In genomic region chr7:38262545-38262944, GRCh38 we compare ENCODE assay signal across 18 cellular contexts.
DNase-seq lines count a peak whose midpoint lies in the region; ATAC-seq and TF ChIP-seq lines count a peak whose summit lies in the region.
"Had no signal": no experiment of that assay in that cellular context is flagged by ENCODE, and none has a peak within 500 bp of the region (broad histone marks: within the 10 kb centered on the region; RNA-seq: fewer than 3 reads in every experiment).

No MANE protein-coding gene starts in this region.

- no peaks in the 10 kb centered on the region for H3K27me3 Mint-ChIP-seq in activated naive CD8-positive, alpha-beta T cell treated with anti-CD3 and anti-CD28 coated beads, Interleukin-2, amount 10 ng/mL, durations not matched to agents 7 days and 5 days
- H3K27me3 Mint-ChIP-seq in activated naive CD8-positive, alpha-beta T cell treated with anti-CD3 and anti-CD28 coated beads, Interleukin-2, amount 50 U/mL, for 24 hours: no peaks in the 10 kb centered on the region

- DNase-seq in activated naive CD8-positive, alpha-beta T cell treated with anti-CD3 and anti-CD28 coated beads, Interleukin-2, amount 10 ng/mL, durations not matched to agents 7 days and 5 days: no peak
- no peak for DNase-seq in activated naive CD8-positive, alpha-beta T cell treated with anti-CD3 and anti-CD28 coated beads, Interleukin-2, amount 50 U/mL, for 24 hours
- no peak for DNase-seq in RKO (ENCODE audit: low spot score)
- DNase-seq in testis: no peak
- DNase-seq: DMS79 treated with DMSO at 0.1 percent for 48 hours, H9, Kasumi-1, MG63, NCI-H1436 treated with DMSO at 0.1 percent for 48 hours, NCI-H2029 treated with DMSO at 0.1 percent for 48 hours, NCI-H2171, PC-3, SIG-M5 had no signal

- WGBS in testis, 2 donors: 88 to 89% methylated on average over 5 of the region's 5 CpGs

- H3K4me1 ChIP-seq in testis: no peaks in the 10 kb centered on the region

- H3K4me3 Mint-ChIP-seq in activated naive CD8-positive, alpha-beta T cell treated with anti-CD3 and anti-CD28 coated beads, Interleukin-2, amount 10 ng/mL, durations not matched to agents 7 days and 5 days: peak overlapping the region; percentile 8
- no peak overlapping the region for H3K4me3 Mint-ChIP-seq in activated naive CD8-positive, alpha-beta T cell treated with anti-CD3 and anti-CD28 coated beads, Interleukin-2, amount 50 U/mL, for 24 hours
- H3K4me3 Mint-ChIP-seq: H9 had no signal

- no peaks in the 10 kb centered on the region for H3K9me3 ChIP-seq in testis
- H3K9me3 ChIP-seq: BLaER1 treated with 17β-estradiol and CSF1 and Interleukin-3, amounts not matched to agents 10 nM and 100 nM; MG63 had no signal

- H3K36me3 ChIP-seq in testis (ENCODE audit: low read depth, missing control alignments): no peaks in the 10 kb centered on the region
- H3K36me3 ChIP-seq: BLaER1 treated with 17β-estradiol and CSF1 and Interleukin-3, amounts not matched to agents 10 nM and 100 nM; MG63 had no signal

- POLR2A ChIA-PET in activated naive CD8-positive, alpha-beta T cell treated with anti-CD3 and anti-CD28 coated beads, Interleukin-2, amount 10 ng/mL, durations not matched to agents 7 days and 5 days (lab: Charles Lee): interaction anchor here (0.5 kb wide), 1 partner anchor 20 kb away, joined by 3 read pairs; no protein-coding TSS in a partner anchor

- TF ChIP-seq CTCF in VCaP (conservative IDR thresholded peaks at IDR 0.05) (no peak), testis (IDR thresholded peaks at IDR 0.05) (no peak)

- no peak for ATAC-seq in activated naive CD8-positive, alpha-beta T cell treated with anti-CD3 and anti-CD28 coated beads, Interleukin-2, amount 10 ng/mL, durations not matched to agents 7 days and 5 days (ENCODE audit: low read depth)
- no peak for ATAC-seq in activated naive CD8-positive, alpha-beta T cell treated with anti-CD3 and anti-CD28 coated beads, Interleukin-2, amount 50 U/mL, for 24 hours
- ATAC-seq in GM21717 (IDR thresholded peaks at IDR 0.05; ENCODE audit: unreplicated experiment): no peak
- ATAC-seq: PC-3 had no signal

- H3K36me3 Mint-ChIP-seq in activated naive CD8-positive, alpha-beta T cell treated with anti-CD3 and anti-CD28 coated beads, Interleukin-2, amount 10 ng/mL, durations not matched to agents 7 days and 5 days: no peaks in the 10 kb centered on the region
- peaks cover 2% of the 10 kb centered on the region for H3K36me3 Mint-ChIP-seq in activated naive CD8-positive, alpha-beta T cell treated with anti-CD3 and anti-CD28 coated beads, Interleukin-2, amount 50 U/mL, for 24 hours (ENCODE audit: low read depth)

- intact Hi-C loops in testis (cut with DNase I; ENCODE audit: low total_unique reads): no loop called here

- no peaks in the 10 kb centered on the region for H3K27me3 ChIP-seq in layer of hippocampus (ENCODE audit: control insufficient read depth, insufficient read depth, low read length)
- no peaks in the 10 kb centered on the region for H3K27me3 ChIP-seq in testis
- H3K27me3 ChIP-seq: BLaER1 treated with 17β-estradiol and CSF1 and Interleukin-3, amounts not matched to agents 10 nM and 100 nM; MG63 had no signal

- H3K9me3 Mint-ChIP-seq in activated naive CD8-positive, alpha-beta T cell treated with anti-CD3 and anti-CD28 coated beads, Interleukin-2, amount 10 ng/mL, durations not matched to agents 7 days and 5 days: no peaks in the 10 kb centered on the region
- H3K9me3 Mint-ChIP-seq in activated naive CD8-positive, alpha-beta T cell treated with anti-CD3 and anti-CD28 coated beads, Interleukin-2, amount 50 U/mL, for 24 hours: no peaks in the 10 kb centered on the region
- H3K9me3 Mint-ChIP-seq: H9 had no signal

- H3K4me3 ChIP-seq in testis: no peak overlapping the region
- H3K4me3 ChIP-seq: BLaER1 treated with 17β-estradiol and CSF1 and Interleukin-3, amounts not matched to agents 10 nM and 100 nM; MG63 had no signal

- H3K4me1 Mint-ChIP-seq in activated naive CD8-positive, alpha-beta T cell treated with anti-CD3 and anti-CD28 coated beads, Interleukin-2, amount 10 ng/mL, durations not matched to agents 7 days and 5 days: peaks cover 2% of the 10 kb centered on the region
- peaks cover 16% of the 10 kb centered on the region for H3K4me1 Mint-ChIP-seq in activated naive CD8-positive, alpha-beta T cell treated with anti-CD3 and anti-CD28 coated beads, Interleukin-2, amount 50 U/mL, for 24 hours

- no peak overlapping the region for H3K27ac Mint-ChIP-seq in activated naive CD8-positive, alpha-beta T cell treated with anti-CD3 and anti-CD28 coated beads, Interleukin-2, amount 10 ng/mL, durations not matched to agents 7 days and 5 days
- H3K27ac Mint-ChIP-seq in activated naive CD8-positive, alpha-beta T cell treated with anti-CD3 and anti-CD28 coated beads, Interleukin-2, amount 50 U/mL, for 24 hours: no peak overlapping the region
- H3K27ac Mint-ChIP-seq: H9 had no signal

- H3K27ac ChIP-seq in VCaP (peak overlapping the region; percentile 100), layer of hippocampus (ENCODE audit: low read depth, low read length) (peak overlapping the region; percentile 23), testis (no peak overlapping the region)
- H3K27ac ChIP-seq: BLaER1 treated with 17β-estradiol and CSF1 and Interleukin-3, amounts not matched to agents 10 nM and 100 nM; RWPE1 had no signal

- TF ChIP-seq POLR2A in testis (IDR thresholded peaks at IDR 0.05): no peak

Comparison
In these comparisons a context has a peak if more than half of its experiments do, and no peak if none do; other contexts are left out.
1. H3K27ac ChIP-seq: peak in VCaP (single experiment) and layer of hippocampus (single experiment); none in testis (0 of 2).